15 cellular contexts compared by ENCODE assay signal in the genomic region with DNA sequence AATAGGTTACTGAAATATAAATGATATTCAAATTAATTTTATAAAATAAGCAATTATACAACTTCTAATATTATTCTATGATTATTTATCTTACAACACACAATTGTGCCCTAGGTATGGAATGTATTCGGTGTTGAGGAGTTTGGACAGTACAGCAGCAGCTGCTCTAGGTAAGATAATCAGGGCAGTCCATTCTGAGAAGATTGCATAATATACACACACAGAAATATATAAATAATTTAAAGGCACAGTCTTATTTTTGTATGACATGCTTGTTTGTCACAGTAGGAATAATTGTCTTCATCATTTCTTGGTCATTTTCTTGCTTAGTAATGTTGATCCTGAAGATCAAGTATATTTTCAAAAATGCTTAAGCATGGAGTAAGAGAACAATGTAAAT.
DNase-seq lines count a peak whose midpoint lies in the region; FAIRE-seq and TF ChIP-seq lines count a peak whose summit lies in the region.
"Had no signal": no experiment of that assay in that cellular context is flagged by ENCODE, and none has a peak within 500 bp of the region (broad histone marks: within the 10 kb centered on the region; RNA-seq: fewer than 3 reads in every experiment).

No MANE protein-coding gene starts in this region.

- no peak overlapping the region for H3K4me3 ChIP-seq in bronchial epithelial cell (ENCODE audit: low read depth, low read length)
- H3K4me3 ChIP-seq: BLaER1 treated with 17β-estradiol and CSF1 and Interleukin-3, amounts not matched to agents 10 nM and 100 nM had no signal

- TF ChIP-seq EP300 in Ishikawa (IDR thresholded peaks at IDR 0.05; ENCODE audit: borderline replicate concordance): no peak

- no peak for TF ChIP-seq POLR2A in H54 (IDR thresholded peaks at IDR 0.05; ENCODE audit: low read depth, low read length)

- no peak for TF ChIP-seq RAD21 in Ishikawa (IDR thresholded peaks at IDR 0.05; ENCODE audit: low read depth)

- FAIRE-seq in H54 (lab: Jason Lieb, UNC): peak; percentile 69
- no peak for FAIRE-seq in bronchial epithelial cell (lab: Jason Lieb, UNC)
- FAIRE-seq: GM12891 had no signal

- H3K36me3 ChIP-seq in bronchial epithelial cell (ENCODE audit: control insufficient read depth, insufficient read depth, low read length): no peaks in the 10 kb centered on the region
- H3K36me3 ChIP-seq: BLaER1 treated with 17β-estradiol and CSF1 and Interleukin-3, amounts not matched to agents 10 nM and 100 nM had no signal

- no peaks in the 10 kb centered on the region for H3K27me3 ChIP-seq in bronchial epithelial cell (ENCODE audit: control insufficient read depth, insufficient read depth, low read length)
- H3K27me3 ChIP-seq: BLaER1 treated with 17β-estradiol and CSF1 and Interleukin-3, amounts not matched to agents 10 nM and 100 nM had no signal

- TF ChIP-seq CTCF in bronchial epithelial cell (IDR thresholded peaks at IDR 0.05; ENCODE audit: insufficient read depth, low read length, severe bottlenecking): no peak

- DNase-seq in H54 (ENCODE audit: insufficient read length, low spot score) (no peak), bronchial epithelial cell (ENCODE audit: low read depth) (peak; percentile 5), myocyte (ENCODE audit: low read depth) (peak; percentile 39), D341Med (ENCODE audit: low spot score) (no peak), NCI-H1092 treated with DMSO at 0.1 percent for 48 hours (lab: John Stamatoyannopoulos, UW) (no peak), NAMALWA (ENCODE audit: low spot score) (no peak)
- DNase-seq in activated CD4-positive, CD25-positive, alpha-beta regulatory T cell (lab: John Stamatoyannopoulos, UW): no peak
- DNase-seq: ACHN; Calu3; CD4-positive, CD25-positive, alpha-beta regulatory T cell; DMS79; H7 had no signal

TF ChIP-seq in Ishikawa, 13 proteins besides CTCF, POLR2A, EP300 and RAD21:
- TF ChIP-seq TCF12 (IDR thresholded peaks at IDR 0.05; ENCODE audit: low read depth): no peak
- peak; percentile 32; the same call in 1 of the 2 replicates for TF ChIP-seq CEBPB (IDR thresholded peaks at IDR 0.05)

Comparison
In these comparisons a context has a peak if more than half of its experiments do, and no peak if none do; other contexts are left out.
1. DNase-seq: peak in bronchial epithelial cell (single experiment) and myocyte (single experiment); none in H54 (single experiment), activated CD4-positive, CD25-positive, alpha-beta regulatory T cell (0 of 4), D341Med (single experiment), NCI-H1092 treated with DMSO at 0.1 percent for 48 hours (single experiment) and NAMALWA (single experiment).